Comparison of ENCODE assay signal across 1 cellular context in genomic region chr10:133185916-133186315, GRCh38.
TF ChIP-seq lines count a peak whose summit lies in the region.

No MANE protein-coding gene starts in this region.

TF ChIP-seq in HepG2, 621 proteins besides CTCF, POLR2A, EP300 and RAD21:
- TF ChIP-seq ZNF234 (CRISPR knock-in tag; conservative IDR thresholded peaks at IDR 0.05) (no peak), MAFG (CRISPR knock-in tag; IDR thresholded peaks at IDR 0.05) (no peak), HNRNPK (IDR thresholded peaks at IDR 0.05; ENCODE audit: low read depth, low read length, poor library complexity, severe bottlenecking) (peak; percentile 48)
